In genomic region chr1:28027238-28027637, GRCh38 we compare ENCODE assay signal across 22 cellular contexts.
DNase-seq lines count a peak whose midpoint lies in the region; ATAC-seq and TF ChIP-seq lines count a peak whose summit lies in the region.
"Had no signal": no experiment of that assay in that cellular context is flagged by ENCODE, and none has a peak within 500 bp of the region (broad histone marks: within the 10 kb centered on the region; RNA-seq: fewer than 3 reads in every experiment).

No MANE protein-coding gene starts in this region.

- H3K4me1 ChIP-seq in MM.1S (ENCODE audit: low read length) (peaks cover 60% of the 10 kb centered on the region), thyroid gland (peaks cover 0 to 20% of the 10 kb centered on the region in 2 donors), gastroesophageal sphincter (peaks cover 0 to 8% (median 0%) of the 10 kb centered on the region in 3 donors)
- H3K4me1 ChIP-seq: BE2C, Peyer's patch had no signal

- H3K4me2 ChIP-seq in MM.1S (ENCODE audit: low read depth, low read length) = peak overlapping the region; percentile 94

- intact Hi-C loops in natural killer cell (cut with micrococcal nuclease) = no loop called here
- intact Hi-C loops in thyroid gland (cut with DNase I) = loop anchor here (10.0 kb wide), 1 partner anchor 58 kb away; the partner anchor contains the start of gene EYA3

- H3K27me3 ChIP-seq in MM.1S (replicated peaks; ENCODE audit: insufficient read depth, low read length) (no peaks in the 10 kb centered on the region), thyroid gland (no peaks in the 10 kb centered on the region), gastroesophageal sphincter (no peaks in the 10 kb centered on the region)
- H3K27me3 ChIP-seq: BE2C, Peyer's patch, SJSA1 had no signal

- no peaks in the 10 kb centered on the region for H4K20me1 ChIP-seq in MM.1S (ENCODE audit: insufficient read depth, low read length)

- H3K4me3 Mint-ChIP-seq in natural killer cell = no peak overlapping the region
- H3K4me3 Mint-ChIP-seq in natural killer cell treated with Interleukin-12 subunit alpha and Interleukin-12 subunit beta and Interleukin-15 and Interleukin-18, amount 100 ng/mL, for 72 hours = no peak overlapping the region

- peak overlapping the region; percentile 40 for H3K4me3 ChIP-seq in MM.1S (ENCODE audit: low read length)
- no peak overlapping the region for H3K4me3 ChIP-seq in thyroid gland (replicated peaks in 1 of 3)
- H3K4me3 ChIP-seq in gastroesophageal sphincter = no peak overlapping the region
- H3K4me3 ChIP-seq: GM12878, Peyer's patch, SJSA1 had no signal

- TF ChIP-seq CTCF in natural killer cell (IDR thresholded peaks at IDR 0.05) (no peak), MM.1S (IDR thresholded peaks at IDR 0.05; ENCODE audit: low read length) (no peak), thyroid gland (IDR thresholded peaks at IDR 0.05) (no peak), gastroesophageal sphincter (IDR thresholded peaks at IDR 0.05) (no peak)

- no peaks in the 10 kb centered on the region for H3K36me3 Mint-ChIP-seq in natural killer cell
- H3K36me3 Mint-ChIP-seq in natural killer cell treated with Interleukin-12 subunit alpha and Interleukin-12 subunit beta and Interleukin-15 and Interleukin-18, amount 100 ng/mL, for 72 hours = no peaks in the 10 kb centered on the region

- H3K4me1 Mint-ChIP-seq in natural killer cell = peaks cover 22 to 26% of the 10 kb centered on the region in 2 donors
- H3K4me1 Mint-ChIP-seq in natural killer cell treated with Interleukin-12 subunit alpha and Interleukin-12 subunit beta and Interleukin-15 and Interleukin-18, amount 100 ng/mL, for 72 hours (ENCODE audit: low read depth in 2 of 2) = peaks cover 18 to 19% of the 10 kb centered on the region in 2 donors

- TF ChIP-seq EP300 in gastroesophageal sphincter (IDR thresholded peaks at IDR 0.05) = no peak

- peak overlapping the region; percentile 31 to 74 for H3K27ac Mint-ChIP-seq in natural killer cell
- peak overlapping the region in 1 of 2 donors; percentile 81 for H3K27ac Mint-ChIP-seq in natural killer cell treated with Interleukin-12 subunit alpha and Interleukin-12 subunit beta and Interleukin-15 and Interleukin-18, amount 100 ng/mL, for 72 hours

- no peak for ATAC-seq in natural killer cell
- no peak for ATAC-seq in natural killer cell treated with Interleukin-12 subunit alpha and Interleukin-12 subunit beta and Interleukin-15 and Interleukin-18, amount 100 ng/mL, for 72 hours
- no peak for ATAC-seq in gastroesophageal sphincter
- ATAC-seq: Right ventricle myocardium inferior had no signal

- H3K9ac ChIP-seq in MM.1S (ENCODE audit: low read length) = peak overlapping the region; percentile 50

- no peaks in the 10 kb centered on the region for H3K36me3 ChIP-seq in MM.1S (replicated peaks; ENCODE audit: insufficient read depth, low read length)
- peaks cover 0 to 6% of the 10 kb centered on the region in 2 donors for H3K36me3 ChIP-seq in thyroid gland
- peaks cover 0 to 28% of the 10 kb centered on the region in 2 donors for H3K36me3 ChIP-seq in gastroesophageal sphincter
- H3K36me3 ChIP-seq: BE2C had no signal

- WGBS in thyroid gland, 2 donors = 73 to 85% methylated on average over 1 of the region's 1 CpG
- WGBS in gastroesophageal sphincter (ENCODE audit: low coverage in 1 of 2), 2 donors = 40 to 93% methylated on average over 1 of the region's 1 CpG

- DNase-seq in natural killer cell (no peak), MM.1S (no peak), astrocyte of the hippocampus (ENCODE audit: low read depth, low spot score) (peak; percentile 42), thyroid gland (no peak), inferior parietal cortex (ENCODE audit: extremely low spot score) (no peak)
- no peak for DNase-seq in natural killer cell treated with Interleukin-12 subunit alpha and Interleukin-12 subunit beta and Interleukin-15 and Interleukin-18, amount 100 ng/mL, for 72 hours (ENCODE audit: low spot score)
- no peak for DNase-seq in effector CD8-positive, alpha-beta T cell (lab: John Stamatoyannopoulos, UW)
- DNase-seq: BE2C, COR-L47, DMS 273 treated with DMSO at 0.1 percent for 48 hours, GOT3, HCEC 1CT, Karpas-422, NCI-H1694 treated with DMSO at 0.1 percent for 48 hours, NCI-H2227 treated with DMSO at 0.1 percent for 48 hours, NCI-H510A, NCI-H748 treated with DMSO at 0.1 percent for 48 hours, Peyer's patch had no signal

- H3K9me3 ChIP-seq in MM.1S (replicated peaks; ENCODE audit: insufficient read depth, low read length) (no peaks in the 10 kb centered on the region), thyroid gland (no peaks in the 10 kb centered on the region), gastroesophageal sphincter (no peaks in the 10 kb centered on the region)
- H3K9me3 ChIP-seq: BE2C, Peyer's patch, SJSA1 had no signal

- no peak overlapping the region for H2AFZ ChIP-seq in MM.1S (ENCODE audit: low read length)

- no peak for TF ChIP-seq POLR2A in thyroid gland (IDR thresholded peaks at IDR 0.05)
- TF ChIP-seq POLR2A in gastroesophageal sphincter (IDR thresholded peaks at IDR 0.05) = no peak

- peak overlapping the region; percentile 98 for H3K27ac ChIP-seq in MM.1S (ENCODE audit: low read length)
- peak overlapping the region; percentile 33 to 51 (median 42) for H3K27ac ChIP-seq in thyroid gland
- no peak overlapping the region for H3K27ac ChIP-seq in gastroesophageal sphincter
- H3K27ac ChIP-seq: Peyer's patch, SJSA1 had no signal

- H3F3A ChIP-seq in MM.1S (ENCODE audit: insufficient read depth, low read length) = peaks cover 50% of the 10 kb centered on the region

- no peaks in the 10 kb centered on the region for H3K9me3 Mint-ChIP-seq in natural killer cell
- H3K9me3 Mint-ChIP-seq in natural killer cell treated with Interleukin-12 subunit alpha and Interleukin-12 subunit beta and Interleukin-15 and Interleukin-18, amount 100 ng/mL, for 72 hours = no peaks in the 10 kb centered on the region

- no peaks in the 10 kb centered on the region for H3K27me3 Mint-ChIP-seq in natural killer cell (ENCODE audit: low read depth in 2 of 2)
- no peaks in the 10 kb centered on the region for H3K27me3 Mint-ChIP-seq in natural killer cell treated with Interleukin-12 subunit alpha and Interleukin-12 subunit beta and Interleukin-15 and Interleukin-18, amount 100 ng/mL, for 72 hours

- H3K9me2 ChIP-seq in MM.1S (replicated peaks; ENCODE audit: insufficient read depth, low read length) = no peaks in the 10 kb centered on the region

- peaks cover 59% of the 10 kb centered on the region for H3K79me2 ChIP-seq in MM.1S (ENCODE audit: low read length)

Comparison
In these comparisons a context has a peak if more than half of its experiments do, and no peak if none do; other contexts are left out.
1. H3K27ac ChIP-seq: peak in MM.1S (single experiment) and thyroid gland (3 of 3); none in gastroesophageal sphincter (0 of 4).